ENCODE assay signal across 8 cellular contexts in the genomic region with DNA sequence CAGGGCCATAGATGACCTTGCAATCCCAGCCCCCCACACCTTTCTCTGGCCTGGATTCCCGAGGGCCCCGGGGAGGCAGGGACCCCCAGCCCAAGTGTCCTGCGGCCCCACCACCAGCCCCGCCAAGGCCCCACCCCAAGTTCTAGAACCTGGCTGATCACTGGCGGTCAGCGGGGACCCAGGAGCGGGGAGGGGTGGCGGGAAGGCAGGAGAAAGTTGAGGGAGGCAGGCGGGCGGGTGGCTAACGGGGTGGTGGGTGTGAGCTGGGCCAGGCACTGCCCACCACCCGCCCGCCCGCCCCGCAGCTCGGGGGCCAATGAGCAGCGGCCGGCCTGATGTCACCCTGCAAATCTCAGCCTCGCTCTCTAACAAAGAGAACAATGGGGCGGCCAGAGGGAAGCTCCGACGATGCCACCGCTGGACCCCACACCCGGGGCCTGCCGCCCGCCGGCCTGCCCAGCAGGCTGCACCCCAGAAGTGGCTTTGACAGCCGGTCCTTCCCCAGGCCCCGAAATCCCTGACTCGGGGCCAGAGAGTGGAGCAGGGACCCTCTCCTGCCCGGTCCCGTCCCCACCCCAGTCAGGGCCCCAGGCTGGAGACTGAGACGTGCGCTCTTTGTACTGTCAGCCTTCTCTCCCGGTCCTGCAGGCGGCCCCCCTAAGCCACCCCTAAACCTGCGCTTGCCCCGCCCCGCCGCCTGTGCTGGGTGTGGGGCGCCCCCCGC. TPM values are rescaled to one million over a fixed set of nuclear protein-coding genes. Genes with fewer than 3 reads are reported as not detected.
DNase-seq lines count a peak whose midpoint lies in the region; ATAC-seq and TF ChIP-seq lines count a peak whose summit lies in the region.

No MANE protein-coding gene starts in this region.

- intact Hi-C loops in left cardiac atrium (cut with DNase I), result no loop called here
- intact Hi-C loops in prostate gland (cut with DNase I), result no loop called here

- H3K4me1 ChIP-seq in prostate gland (replicated peaks), result peaks cover 11% of the 10 kb centered on the region

- WGBS in prostate gland, result 3% methylated on average over 39 of the region's 42 CpGs

- H3K4me3 ChIP-seq in AG10803 (ENCODE audit: low read length) (peak overlapping the region; percentile 76), prostate gland (peak overlapping the region; percentile 61 to 65)

- peak; percentile 78 for DNase-seq in AG10803 (ENCODE audit: low read depth)
- peak; percentile 74 for DNase-seq in left cardiac atrium
- DNase-seq in prostate gland (ENCODE audit: low spot score), result peak; percentile 80
- DNase-seq in SW480 (ENCODE audit: low spot score), result no peak

- no peak for TF ChIP-seq EP300 in Ishikawa (IDR thresholded peaks at IDR 0.05; ENCODE audit: borderline replicate concordance)

- TF ChIP-seq RAD21 in Ishikawa (IDR thresholded peaks at IDR 0.05; ENCODE audit: low read depth), result no peak

- ATAC-seq in left cardiac atrium (peak; percentile 88 to 89), HG03280 (IDR thresholded peaks at IDR 0.05; ENCODE audit: unreplicated experiment) (no peak), HG02623 (IDR thresholded peaks at IDR 0.05; ENCODE audit: unreplicated experiment) (no peak)

- H3K36me3 ChIP-seq in prostate gland, result no peaks in the 10 kb centered on the region

- TF ChIP-seq CTCF in AG10803 (conservative IDR thresholded peaks at IDR 0.05; ENCODE audit: low read length) (no peak), prostate gland (IDR thresholded peaks at IDR 0.05) (peak in 1 of 4 experiments; percentile 8)

- no peaks in the 10 kb centered on the region for H3K9me3 ChIP-seq in prostate gland

- TF ChIP-seq POLR2A in prostate gland (IDR thresholded peaks at IDR 0.05), result peak; percentile 85

- H3K27ac ChIP-seq in angular gyrus (ENCODE audit: low read depth, low read length) (peak overlapping the region; percentile 82), prostate gland (peak overlapping the region; percentile 88 to 91)

- H3K27me3 ChIP-seq in prostate gland (replicated peaks; ENCODE audit: insufficient read depth), result no peaks in the 10 kb centered on the region

TF ChIP-seq in Ishikawa, 13 proteins besides CTCF, POLR2A, EP300 and RAD21:
- no peak for TF ChIP-seq CREB1 (IDR thresholded peaks at IDR 0.05; ENCODE audit: low read depth)
- TF ChIP-seq EGR1 (IDR thresholded peaks at IDR 0.05), result no peak
- TF ChIP-seq TEAD4 (IDR thresholded peaks at IDR 0.05), result no peak
- TF ChIP-seq TCF12 (IDR thresholded peaks at IDR 0.05; ENCODE audit: low read depth), result 0 out of 2 replicates have a peak, but pooled peaks have one; percentile 25
- TF ChIP-seq YY1 (IDR thresholded peaks at IDR 0.05; ENCODE audit: low read depth), result no peak
- no peak for TF ChIP-seq CEBPB (IDR thresholded peaks at IDR 0.05)
- TF ChIP-seq, protein P1, sequence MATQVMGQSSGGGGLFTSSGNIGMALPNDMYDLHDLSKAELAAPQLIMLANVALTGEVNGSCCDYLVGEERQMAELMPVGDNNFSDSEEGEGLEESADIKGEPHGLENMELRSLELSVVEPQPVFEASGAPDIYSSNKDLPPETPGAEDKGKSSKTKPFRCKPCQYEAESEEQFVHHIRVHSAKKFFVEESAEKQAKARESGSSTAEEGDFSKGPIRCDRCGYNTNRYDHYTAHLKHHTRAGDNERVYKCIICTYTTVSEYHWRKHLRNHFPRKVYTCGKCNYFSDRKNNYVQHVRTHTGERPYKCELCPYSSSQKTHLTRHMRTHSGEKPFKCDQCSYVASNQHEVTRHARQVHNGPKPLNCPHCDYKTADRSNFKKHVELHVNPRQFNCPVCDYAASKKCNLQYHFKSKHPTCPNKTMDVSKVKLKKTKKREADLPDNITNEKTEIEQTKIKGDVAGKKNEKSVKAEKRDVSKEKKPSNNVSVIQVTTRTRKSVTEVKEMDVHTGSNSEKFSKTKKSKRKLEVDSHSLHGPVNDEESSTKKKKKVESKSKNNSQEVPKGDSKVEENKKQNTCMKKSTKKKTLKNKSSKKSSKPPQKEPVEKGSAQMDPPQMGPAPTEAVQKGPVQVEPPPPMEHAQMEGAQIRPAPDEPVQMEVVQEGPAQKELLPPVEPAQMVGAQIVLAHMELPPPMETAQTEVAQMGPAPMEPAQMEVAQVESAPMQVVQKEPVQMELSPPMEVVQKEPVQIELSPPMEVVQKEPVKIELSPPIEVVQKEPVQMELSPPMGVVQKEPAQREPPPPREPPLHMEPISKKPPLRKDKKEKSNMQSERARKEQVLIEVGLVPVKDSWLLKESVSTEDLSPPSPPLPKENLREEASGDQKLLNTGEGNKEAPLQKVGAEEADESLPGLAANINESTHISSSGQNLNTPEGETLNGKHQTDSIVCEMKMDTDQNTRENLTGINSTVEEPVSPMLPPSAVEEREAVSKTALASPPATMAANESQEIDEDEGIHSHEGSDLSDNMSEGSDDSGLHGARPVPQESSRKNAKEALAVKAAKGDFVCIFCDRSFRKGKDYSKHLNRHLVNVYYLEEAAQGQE (IDR thresholded peaks at IDR 0.05; ENCODE audit: low read depth), result no peak
- 0 out of 2 replicates have a peak, but pooled peaks have one; percentile 45 for TF ChIP-seq ZBTB7A (IDR thresholded peaks at IDR 0.05; ENCODE audit: low read depth)
- TF ChIP-seq FOXM1 (IDR thresholded peaks at IDR 0.05; ENCODE audit: borderline replicate concordance, low read depth), result no peak
- no peak for TF ChIP-seq TAF1 (IDR thresholded peaks at IDR 0.05; ENCODE audit: low read depth)
- TF ChIP-seq, protein P2, sequence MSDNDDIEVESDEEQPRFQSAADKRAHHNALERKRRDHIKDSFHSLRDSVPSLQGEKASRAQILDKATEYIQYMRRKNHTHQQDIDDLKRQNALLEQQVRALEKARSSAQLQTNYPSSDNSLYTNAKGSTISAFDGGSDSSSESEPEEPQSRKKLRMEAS (IDR thresholded peaks at IDR 0.05), result peak; percentile 39; the same call in 1 of the 2 replicates
- TF ChIP-seq, protein P3, sequence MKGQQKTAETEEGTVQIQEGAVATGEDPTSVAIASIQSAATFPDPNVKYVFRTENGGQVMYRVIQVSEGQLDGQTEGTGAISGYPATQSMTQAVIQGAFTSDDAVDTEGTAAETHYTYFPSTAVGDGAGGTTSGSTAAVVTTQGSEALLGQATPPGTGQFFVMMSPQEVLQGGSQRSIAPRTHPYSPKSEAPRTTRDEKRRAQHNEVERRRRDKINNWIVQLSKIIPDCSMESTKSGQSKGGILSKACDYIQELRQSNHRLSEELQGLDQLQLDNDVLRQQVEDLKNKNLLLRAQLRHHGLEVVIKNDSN (IDR thresholded peaks at IDR 0.05), result no peak
- no peak for TF ChIP-seq NFIC (IDR thresholded peaks at IDR 0.05)
TF ChIP-seq in Ishikawa: peak in this region for 3.

RNA-seq across cellular contexts. Expression of a gene that starts 1.6 kb away (rescaled TPM):
- total RNA-seq in left cardiac atrium (10 to 100 TPM; 10.9 to 12.0 TPM), prostate gland (10 to 100 TPM; 60.6 to 87.0 TPM)

RNA-seq across cellular contexts. Expression of a gene that starts 26.1 kb away (rescaled TPM):
- total RNA-seq in left cardiac atrium (10 to 100 TPM; 58.0 to 60.8 TPM), prostate gland (100 to 1,000 TPM; 100 to 166 TPM)

RNA-seq across cellular contexts. Expression of a gene that starts 38.7 kb away (rescaled TPM):
- total RNA-seq in left cardiac atrium (100 to 1,000 TPM; 674 to 933 TPM), prostate gland (100 to 1,000 TPM in 1 of 2 donors, 10 to 100 TPM in 1; 87.1 to 108 TPM)

RNA-seq across cellular contexts. Expression of a gene that starts 42.7 kb away (rescaled TPM):
- total RNA-seq in left cardiac atrium (not detected), prostate gland (10 to 100 TPM in 1 of 2 donors, not detected in 1; 28.8 TPM)

RNA-seq across cellular contexts. Expression of a gene that starts 53.7 kb away (rescaled TPM):
- 10 to 100 TPM; 18.9 to 25.0 TPM for total RNA-seq in left cardiac atrium
- 10 to 100 TPM in 1 of 2 donors, under 1 TPM in 1; 0.82 to 14.5 TPM for total RNA-seq in prostate gland

Comparison
In these comparisons a context has a peak if more than half of its experiments do, and no peak if none do; other contexts are left out.
1. ATAC-seq: peak in left cardiac atrium (2 of 2); none in HG03280 (single experiment) and HG02623 (single experiment).
2. RNA of a gene that starts 1.6 kb away (total RNA-seq): 60.6 to 87.0 TPM in prostate gland; 10.9 to 12.0 TPM in left cardiac atrium; every median in the first group is over 4 times any median in the second.
3. RNA of a gene that starts 38.7 kb away (total RNA-seq): 674 to 933 TPM in left cardiac atrium; 87.1 to 108 TPM in prostate gland; every median in the first group is over 4 times any median in the second.